20 cellular contexts compared by ENCODE assay signal in the genomic region with DNA sequence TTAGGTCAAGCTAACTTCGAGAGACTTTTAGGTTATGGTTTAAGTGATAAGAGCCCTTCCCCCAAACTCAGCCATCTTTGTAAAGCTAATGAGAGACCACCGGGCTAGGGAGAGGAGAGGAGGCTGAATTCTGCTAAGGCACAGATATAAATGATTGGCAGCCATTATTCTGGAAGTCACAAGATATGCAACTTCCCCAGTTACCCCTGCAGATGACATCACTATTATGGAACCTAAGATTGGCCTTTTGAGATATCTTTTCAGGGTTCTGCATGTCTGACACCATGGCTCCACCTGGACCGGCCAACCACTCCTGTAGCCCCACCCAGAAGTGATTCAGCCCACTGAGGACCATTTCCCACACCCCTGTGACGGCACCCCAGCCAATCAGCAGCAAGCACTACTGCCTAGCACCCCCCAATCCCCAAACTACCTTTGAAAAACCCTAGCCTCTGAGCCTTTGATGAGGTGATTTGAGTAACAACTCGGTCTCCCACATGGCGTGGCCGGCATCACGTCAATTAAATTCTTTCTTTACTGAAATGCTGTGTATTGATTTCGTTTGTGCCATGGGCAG. TPM values are rescaled to one million over a fixed set of nuclear protein-coding genes. Genes with fewer than 3 reads are reported as not detected.
DNase-seq lines count a peak whose midpoint lies in the region; ATAC-seq, FAIRE-seq and TF ChIP-seq lines count a peak whose summit lies in the region.
"Had no signal": no experiment of that assay in that cellular context is flagged by ENCODE, and none has a peak within 500 bp of the region (broad histone marks: within the 10 kb centered on the region; RNA-seq: fewer than 3 reads in every experiment).

No MANE protein-coding gene starts in this region.

- H3K4me3 ChIP-seq in HepG2 (replicated peaks in 1 of 3; ENCODE audit: insufficient read depth in 1 of 3, low read depth in 2 of 3, low read length in 3 of 3), result no peak overlapping the region
- no peak overlapping the region for H3K4me3 ChIP-seq in right lobe of liver
- H3K4me3 ChIP-seq in upper lobe of right lung, result no peak overlapping the region
- H3K4me3 ChIP-seq: HAP-1 had no signal

- no peaks in the 10 kb centered on the region for H3K79me2 ChIP-seq in HepG2 (ENCODE audit: insufficient read depth, low read length)

- intact Hi-C loops in HepG2 (cut with micrococcal nuclease; ENCODE audit: unreplicated experiment), result no loop called here
- intact Hi-C loops in right lobe of liver (cut with DNase I), result no loop called here
- intact Hi-C loops in upper lobe of right lung (cut with DNase I), result no loop called here

- POLR2A ChIA-PET in HepG2 (lab: Yijun Ruan, JAX), result no interaction called here
- POLR2A ChIA-PET in activated CD8-positive, alpha-beta T cell treated with anti-CD3 and anti-CD28 coated beads, Interleukin-2, amount 10 ng/mL, durations not matched to agents 7 days and 5 days (lab: Charles Lee), result no interaction called here

- TF ChIP-seq POLR2A in HepG2 (IDR thresholded peaks at IDR 0.05; ENCODE audit: insufficient read depth in 1 of 2, low read depth in 2 of 2, low read length in 2 of 2), result no peak
- no peak for TF ChIP-seq POLR2A in right lobe of liver (IDR thresholded peaks at IDR 0.05)

- no peaks in the 10 kb centered on the region for H3K27me3 Mint-ChIP-seq in activated CD8-positive, alpha-beta T cell treated with anti-CD3 and anti-CD28 coated beads, Interleukin-2, amount 10 ng/mL, durations not matched to agents 7 days and 5 days (ENCODE audit: low read depth)

- in situ Hi-C loops in HepG2 (cut with HindIII; ENCODE audit: extremely low pct_ligation_motif_present, low pct_unique_long_range_greater_than_20kb), result no loop called here

- H3K36me3 ChIP-seq in HepG2 (replicated peaks in 1 of 2; ENCODE audit: control insufficient read depth in 1 of 2, insufficient read depth in 2 of 2, low read length in 2 of 2) (no peaks in the 10 kb centered on the region), right lobe of liver (no peaks in the 10 kb centered on the region), upper lobe of right lung (no peaks in the 10 kb centered on the region)
- H3K36me3 ChIP-seq: HAP-1 had no signal

- H3K27me3 ChIP-seq in HepG2 (ENCODE audit: control insufficient read depth in 1 of 2, insufficient read depth in 2 of 2, low read length in 2 of 2), result peaks cover 3 to 33% of the 10 kb centered on the region in 2 experiments; a peak in 4 of 5 replicates
- H3K27me3 ChIP-seq in right lobe of liver, result no peaks in the 10 kb centered on the region
- H3K27me3 ChIP-seq in upper lobe of right lung, result peaks cover 19% of the 10 kb centered on the region

- CTCF ChIA-PET in HepG2 (lab: Yijun Ruan, JAX; ENCODE audit: low intra/inter-chr PET ratio, low total read pairs), result no interaction called here
- CTCF ChIA-PET in activated CD8-positive, alpha-beta T cell treated with anti-CD3 and anti-CD28 coated beads, Interleukin-2, amount 10 ng/mL, durations not matched to agents 7 days and 5 days (lab: Charles Lee), result no interaction called here

- TF ChIP-seq CTCF in HepG2 (CRISPR knock-in tag; IDR thresholded peaks at IDR 0.05) (no peak), right lobe of liver (IDR thresholded peaks at IDR 0.05) (no peak), upper lobe of right lung (IDR thresholded peaks at IDR 0.05) (no peak)

- ATAC-seq in HepG2 (no peak), right lobe of liver (no peak), upper lobe of right lung (no peak)
- ATAC-seq in activated CD8-positive, alpha-beta T cell treated with anti-CD3 and anti-CD28 coated beads, Interleukin-2, amount 10 ng/mL, durations not matched to agents 7 days and 5 days, result no peak

- H3K4me1 ChIP-seq in HepG2 (ENCODE audit: insufficient read depth, low read length) (peaks cover 12% of the 10 kb centered on the region), right lobe of liver (no peaks in the 10 kb centered on the region), upper lobe of right lung (no peaks in the 10 kb centered on the region)
- H3K4me1 ChIP-seq: Caco-2, HAP-1 had no signal

- no peak overlapping the region for H3K27ac Mint-ChIP-seq in activated CD8-positive, alpha-beta T cell treated with anti-CD3 and anti-CD28 coated beads, Interleukin-2, amount 10 ng/mL, durations not matched to agents 7 days and 5 days
- H3K27ac Mint-ChIP-seq: CD14-positive monocyte, HFFc6 had no signal

- 19% methylated on average over 8 of the region's 9 CpGs for WGBS in HepG2 (ENCODE audit: low lambda C conversion rate)
- 66% methylated on average over 6 of the region's 9 CpGs for WGBS in right lobe of liver (ENCODE audit: insufficient coverage, low coverage, low lambda C conversion rate, missing lambda C conversion rate)

- no peaks in the 10 kb centered on the region for H3K36me3 Mint-ChIP-seq in activated CD8-positive, alpha-beta T cell treated with anti-CD3 and anti-CD28 coated beads, Interleukin-2, amount 10 ng/mL, durations not matched to agents 7 days and 5 days (ENCODE audit: low read depth)
- H3K36me3 Mint-ChIP-seq: CD14-positive monocyte; CD8-positive, alpha-beta memory T cell had no signal

- H3K4me1 Mint-ChIP-seq in activated CD8-positive, alpha-beta T cell treated with anti-CD3 and anti-CD28 coated beads, Interleukin-2, amount 10 ng/mL, durations not matched to agents 7 days and 5 days (ENCODE audit: low read depth), result no peaks in the 10 kb centered on the region
- H3K4me1 Mint-ChIP-seq: CD14-positive monocyte had no signal

- no peaks in the 10 kb centered on the region for H3K9me3 ChIP-seq in HepG2 (ENCODE audit: low read length)
- no peaks in the 10 kb centered on the region for H3K9me3 ChIP-seq in right lobe of liver
- no peaks in the 10 kb centered on the region for H3K9me3 ChIP-seq in upper lobe of right lung
- H3K9me3 ChIP-seq: Caco-2, HAP-1 had no signal

- H3K4me3 Mint-ChIP-seq in activated CD8-positive, alpha-beta T cell treated with anti-CD3 and anti-CD28 coated beads, Interleukin-2, amount 10 ng/mL, durations not matched to agents 7 days and 5 days, result no peak overlapping the region
- H3K4me3 Mint-ChIP-seq: CD14-positive monocyte; CD8-positive, alpha-beta memory T cell; HFFc6 had no signal

- H3K4me2 ChIP-seq in HepG2 (ENCODE audit: low read depth, low read length), result no peak overlapping the region

- no peak for FAIRE-seq in HepG2 (lab: Jason Lieb, UNC)
- FAIRE-seq: H1, HTR-8/SVneo had no signal

- no peak overlapping the region for H2AFZ ChIP-seq in HepG2 (ENCODE audit: low read length)

- TF ChIP-seq EP300 in HepG2 (IDR thresholded peaks at IDR 0.05; ENCODE audit: low read depth in 2 of 2, low read length in 2 of 2) (no peak), HepG2 (CRISPR knock-in tag; IDR thresholded peaks at IDR 0.05; ENCODE audit: borderline replicate concordance) (no peak)

- H3K27ac ChIP-seq in HepG2 (ENCODE audit: extremely low read length, insufficient read depth, low read length), result no peak overlapping the region
- no peak overlapping the region for H3K27ac ChIP-seq in right lobe of liver
- H3K27ac ChIP-seq in upper lobe of right lung, result no peak overlapping the region
- H3K27ac ChIP-seq: 22Rv1 had no signal

- no peak overlapping the region for H3K9ac ChIP-seq in HepG2 (ENCODE audit: insufficient read depth, low read depth, low read length)

- no peak for TF ChIP-seq RAD21 in HepG2 (CRISPR knock-in tag; IDR thresholded peaks at IDR 0.05)

- BruUV-seq in HepG2 (replicated peaks; lab: Mats Ljungman, UMichigan), result no TSS peak

- H4K20me1 ChIP-seq in HepG2 (ENCODE audit: insufficient read depth, low read length), result no peaks in the 10 kb centered on the region

- peak; percentile 1 for DNase-seq in activated T-cell treated with anti-CD3 and anti-CD28 coated beads, Interleukin-2, amount 50 U/mL, for 1 hour
- DNase-seq in activated T-cell treated with anti-CD3 and anti-CD28 coated beads for 4 hours, result no peak
- DNase-seq in HepG2 (ENCODE audit: low spot score), result no peak
- no peak for DNase-seq in right lobe of liver
- DNase-seq in mesenteric fat pad (ENCODE audit: low spot score), result peak; percentile 75
- peak; percentile 31 for DNase-seq in upper lobe of right lung
- no peak for DNase-seq in activated CD8-positive, alpha-beta T cell treated with anti-CD3 and anti-CD28 coated beads, Interleukin-2, amount 10 ng/mL, durations not matched to agents 7 days and 5 days
- DNase-seq in NCI-H1694 (lab: John Stamatoyannopoulos, UW), result no peak
- DNase-seq: Caco-2; CD8-positive, alpha-beta memory T cell; DND-41; GF-D8; HFFc6 had no signal

- H3K9me3 Mint-ChIP-seq in activated CD8-positive, alpha-beta T cell treated with anti-CD3 and anti-CD28 coated beads, Interleukin-2, amount 10 ng/mL, durations not matched to agents 7 days and 5 days (ENCODE audit: insufficient read depth), result no peaks in the 10 kb centered on the region
- H3K9me3 Mint-ChIP-seq: CD14-positive monocyte; CD8-positive, alpha-beta memory T cell had no signal

TF ChIP-seq in HepG2, 621 proteins besides CTCF, POLR2A, EP300 and RAD21 (continues in another document):
- no peak for TF ChIP-seq ZNF790 (CRISPR knock-in tag; IDR thresholded peaks at IDR 0.05; ENCODE audit: borderline replicate concordance)

RNA-seq across cellular contexts. Expression of a gene that starts 14.4 kb away (rescaled TPM):
- total RNA-seq in HepG2 (2016; rRNA removed; fragmentation: Illumina TruSeq; extraction: Trizol), result not detected in 2 replicates
- not detected in 2 replicates for total RNA-seq in HepG2 (2016; cell fraction: cytosol; rRNA removed; fragmentation: Illumina TruSeq; extraction: Trizol; ENCODE audit: low read depth)
- not detected in 2 replicates for total RNA-seq in HepG2 (2016; cell fraction: insoluble cytoplasmic fraction; rRNA removed; fragmentation: Illumina TruSeq; extraction: Trizol)
- not detected in 2 replicates for total RNA-seq in HepG2 (2016; cell fraction: membrane; rRNA removed; fragmentation: Illumina TruSeq; extraction: Trizol)
- total RNA-seq in HepG2 (2016; cell fraction: nucleus; rRNA removed; fragmentation: Illumina TruSeq; extraction: Trizol), result not detected in 2 replicates
- polyA plus RNA-seq in HepG2 (2011; rRNA removed), result not detected in 2 replicates
- polyA plus RNA-seq in HepG2 (2011; cell fraction: cytosol; rRNA removed), result not detected in 2 replicates
- polyA plus RNA-seq in HepG2 (2011; cell fraction: nucleus; rRNA removed), result not detected in 2 replicates
- not detected in 2 replicates for polyA plus RNA-seq in HepG2 (2012)
- not detected in 2 replicates for polyA plus RNA-seq in HepG2 (2016; cell fraction: cytosol; fragmentation: Illumina TruSeq; extraction: Trizol; ENCODE audit: low read depth)
- not detected in 2 replicates for polyA plus RNA-seq in HepG2 (2016; cell fraction: insoluble cytoplasmic fraction; fragmentation: Illumina TruSeq; extraction: Trizol; ENCODE audit: low read depth)
- not detected in 2 replicates for polyA plus RNA-seq in HepG2 (2016; cell fraction: membrane; fragmentation: Illumina TruSeq; extraction: Trizol; ENCODE audit: low read depth)
- not detected in 2 replicates for polyA plus RNA-seq in HepG2 (2016; cell fraction: nucleus; fragmentation: Illumina TruSeq; extraction: Trizol; ENCODE audit: insufficient read depth, low read depth)
- 19.5 TPM in 1 of 2 replicates, not detected in the other for polyA minus RNA-seq in HepG2 (2011; rRNA and poly(A)+ RNA removed; ENCODE audit: low replicate concordance)
- polyA minus RNA-seq in HepG2 (2011; cell fraction: cytosol; rRNA and poly(A)+ RNA removed), result not detected in 2 replicates
- polyA minus RNA-seq in HepG2 (2011; cell fraction: nucleus; rRNA and poly(A)+ RNA removed), result 0.13 TPM in 1 of 2 replicates, not detected in the other
- total RNA-seq in right lobe of liver, result under 1 TPM in 4 of 6 experiments, not detected in 2; 0.15 to 0.51 (median 0.26) TPM
- total RNA-seq in mesenteric fat pad, result 4.6 TPM
- 4.5 TPM for total RNA-seq in upper lobe of right lung
- total RNA-seq in activated CD8-positive, alpha-beta T cell treated with anti-CD3 and anti-CD28 coated beads, Interleukin-2, amount 10 ng/mL, durations not matched to agents 7 days and 5 days, result not detected
- total RNA-seq: A673, Caco-2, HFFc6 had no signal
- polyA plus RNA-seq: BJ, CD14-positive monocyte had no signal

Comparison
In these comparisons a context has a peak if more than half of its experiments do, and no peak if none do; other contexts are left out.
1. DNase-seq: peak in activated T-cell treated with anti-CD3 and anti-CD28 coated beads, Interleukin-2, amount 50 U/mL, for 1 hour (single experiment), mesenteric fat pad (single experiment) and upper lobe of right lung (single experiment); none in activated T-cell treated with anti-CD3 and anti-CD28 coated beads for 4 hours (single experiment), HepG2 (single experiment), right lobe of liver (0 of 3), activated CD8-positive, alpha-beta T cell treated with anti-CD3 and anti-CD28 coated beads, Interleukin-2, amount 10 ng/mL, durations not matched to agents 7 days and 5 days (single experiment) and NCI-H1694 (single experiment).